ENCODE assay signal across 35 cellular contexts in genomic region chr3:148816971-148817519, GRCh38. TPM values are rescaled to one million over a fixed set of nuclear protein-coding genes. Genes with fewer than 3 reads are reported as not detected.
DNase-seq lines count a peak whose midpoint lies in the region; ATAC-seq and TF ChIP-seq lines count a peak whose summit lies in the region.
"Had no signal": no experiment of that assay in that cellular context is flagged by ENCODE, and none has a peak within 500 bp of the region (broad histone marks: within the 10 kb centered on the region; RNA-seq: fewer than 3 reads in every experiment).

No MANE protein-coding gene starts in this region.

- no peak overlapping the region for H3K4me3 ChIP-seq in fibroblast of villous mesenchyme (ENCODE audit: low read depth, low read length)
- H3K4me3 ChIP-seq in uterus: no peak overlapping the region
- H3K4me3 ChIP-seq: colonic mucosa, heart left ventricle, lower lobe of right lung, pancreas, tibial artery had no signal

- peak; percentile 41 for DNase-seq in DMS 273 (lab: John Stamatoyannopoulos, UW; ENCODE audit: unreplicated experiment)
- DNase-seq in DMS 273 treated with DMSO at 0.1 percent for 48 hours (lab: John Stamatoyannopoulos, UW): no peak
- peak; percentile 23 for DNase-seq in NCI-H146 treated with DMSO at 0.1 percent for 48 hours (lab: John Stamatoyannopoulos, UW; ENCODE audit: unreplicated experiment)
- DNase-seq in NCI-H748 (lab: John Stamatoyannopoulos, UW; ENCODE audit: unreplicated experiment): peak; percentile 67
- peak; percentile 2 for DNase-seq in fibroblast of villous mesenchyme (ENCODE audit: low read depth)
- DNase-seq in uterus: no peak
- DNase-seq in mucosa of gallbladder (ENCODE audit: low spot score): no peak
- no peak for DNase-seq in foreskin keratinocyte
- DNase-seq: 8988T; activated CD4-positive, alpha-beta T cell treated with anti-CD3 and anti-CD28 coated beads, Interleukin-2, amount 50 U/mL, for 4 hours; activated CD8-positive, alpha-beta memory T cell treated with anti-CD3 and anti-CD28 coated beads, Interleukin-2, amount 50 U/mL, for 4 hours; CD8-positive, alpha-beta memory T cell; colonic mucosa; DMS79; effector CD8-positive, alpha-beta T cell; GF-D8; H9; heart left ventricle; KBM-7; kidney glomerular epithelial cell; lower lobe of right lung; MM.1S; NCI-H1436 treated with DMSO at 0.1 percent for 48 hours; NCI-H2227 treated with DMSO at 0.1 percent for 48 hours; nephron progenitor cell; pancreas; small intestine; tibial artery had no signal

- no peaks in the 10 kb centered on the region for H3K36me3 ChIP-seq in uterus
- H3K36me3 ChIP-seq: colonic mucosa, heart left ventricle, lower lobe of right lung, pancreas, tibial artery had no signal

- H3K27ac ChIP-seq in uterus (no peak overlapping the region), foreskin keratinocyte (no peak overlapping the region)
- H3K27ac ChIP-seq: colonic mucosa, heart left ventricle, lower lobe of right lung, pancreas, tibial artery had no signal

- H3K4me1 ChIP-seq in uterus (no peaks in the 10 kb centered on the region), foreskin keratinocyte (no peaks in the 10 kb centered on the region)
- H3K4me1 ChIP-seq: colonic mucosa, heart left ventricle, lower lobe of right lung, tibial artery had no signal

- no peak for TF ChIP-seq CTCF in fibroblast of villous mesenchyme (IDR thresholded peaks at IDR 0.05; ENCODE audit: insufficient read depth, low read depth, low read length)
- no peak for TF ChIP-seq CTCF in uterus (IDR thresholded peaks at IDR 0.05)
- TF ChIP-seq CTCF in foreskin keratinocyte (conservative IDR thresholded peaks at IDR 0.05): no peak

- ATAC-seq in foreskin keratinocyte: no peak
- ATAC-seq: activated T-helper 17 cell treated with anti-CD3 and anti-CD28 coated beads, Interleukin-2, amount 50 U/mL, for 72 hours; heart left ventricle; lower lobe of right lung had no signal

- intact Hi-C loops in uterus (cut with DNase I; ENCODE audit: low total_unique reads): no loop called here

- no peak for TF ChIP-seq POLR2A in uterus (IDR thresholded peaks at IDR 0.05)

- H3K9me3 ChIP-seq in uterus: no peaks in the 10 kb centered on the region
- H3K9me3 ChIP-seq: colonic mucosa, lower lobe of right lung, pancreas, tibial artery had no signal

- H3K27me3 ChIP-seq in uterus (no peaks in the 10 kb centered on the region), foreskin keratinocyte (no peaks in the 10 kb centered on the region)
- H3K27me3 ChIP-seq: colonic mucosa, heart left ventricle, pancreas had no signal

RNA-seq across cellular contexts. Expression of gene CPB1, which starts 10.6 kb away (rescaled TPM):
- total RNA-seq in fibroblast of villous mesenchyme (not detected in 2 replicates), uterus (not detected), mucosa of gallbladder (16.5 TPM), foreskin keratinocyte (not detected in 2 replicates)
- not detected in 2 replicates for polyA plus RNA-seq in foreskin keratinocyte
- total RNA-seq: activated T-helper 17 cell treated with anti-CD3 and anti-CD28 coated beads, Interleukin-2, amount 50 U/mL, for 72 hours; bronchial epithelial cell; CD8-positive, alpha-beta memory T cell; epithelial cell of proximal tubule; H9; HT1080; mononuclear cell; RPMI7951; SK-MEL-5 had no signal
- polyA plus RNA-seq: CD8-positive, alpha-beta memory T cell had no signal

RNA-seq across cellular contexts. Expression of gene CPA3, which starts 48.1 kb away (rescaled TPM):
- total RNA-seq in fibroblast of villous mesenchyme: under 0.01 TPM in 1 of 2 replicates, not detected in the other
- total RNA-seq in uterus: 10 to 100 TPM in 1 of 4 donors, 1 to 10 TPM in 3; 2.4 to 36.6 (median 6.0) TPM
- 46.6 TPM for total RNA-seq in mucosa of gallbladder
- total RNA-seq in foreskin keratinocyte: not detected in 2 replicates
- not detected in 2 replicates for polyA plus RNA-seq in foreskin keratinocyte
- total RNA-seq: activated T-helper 17 cell treated with anti-CD3 and anti-CD28 coated beads, Interleukin-2, amount 50 U/mL, for 72 hours; bronchial epithelial cell; CD8-positive, alpha-beta memory T cell; epithelial cell of proximal tubule; H9; HT1080; RPMI7951; SK-MEL-5 had no signal
- polyA plus RNA-seq: CD8-positive, alpha-beta memory T cell had no signal

Comparison
In these comparisons a context has a peak if more than half of its experiments do, and no peak if none do; other contexts are left out.
1. DNase-seq: peak in DMS 273 (single experiment), NCI-H146 treated with DMSO at 0.1 percent for 48 hours (single experiment), NCI-H748 (single experiment) and fibroblast of villous mesenchyme (single experiment); none in DMS 273 treated with DMSO at 0.1 percent for 48 hours (single experiment), uterus (0 of 2), mucosa of gallbladder (single experiment) and foreskin keratinocyte (0 of 2).
2. RNA of gene CPB1, which starts 10.6 kb away (total RNA-seq): 16.5 TPM in mucosa of gallbladder (single experiment); not detected in uterus, not detected in fibroblast of villous mesenchyme and not detected in foreskin keratinocyte; every median in the first group is over 10 times any median in the second.